ENCODE assay signal across 1 cellular context in the genomic region with DNA sequence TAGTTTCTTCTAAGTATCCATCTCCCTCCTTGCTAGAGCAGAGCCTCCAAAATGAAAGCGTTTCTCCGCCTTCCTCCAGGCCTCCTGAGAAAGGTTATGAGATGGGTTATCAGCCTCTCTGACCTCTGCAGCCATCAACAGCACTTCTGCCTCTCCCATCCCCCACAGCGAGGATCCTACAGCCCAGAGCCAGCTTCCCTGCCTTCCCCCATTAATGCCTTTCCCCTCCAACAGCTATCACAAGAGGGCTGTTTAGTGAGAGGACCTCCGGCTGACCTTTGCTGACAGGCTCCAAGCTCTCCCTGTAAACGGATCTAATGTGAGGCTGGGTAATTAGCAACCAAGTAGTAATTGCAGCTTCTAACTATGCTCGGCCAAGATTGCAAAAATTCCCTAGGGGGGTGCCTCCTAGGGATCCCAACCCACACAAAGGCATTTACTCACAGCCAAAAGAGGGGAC.
A peak's percentile ranks its signal among the peaks of the same experiment; 100 is the strongest.
TF ChIP-seq lines count a peak whose summit lies in the region.

No MANE protein-coding gene starts in this region.

TF ChIP-seq in WTC11, 78 proteins besides CTCF, POLR2A, EP300 and RAD21:
- TF ChIP-seq, protein P1, sequence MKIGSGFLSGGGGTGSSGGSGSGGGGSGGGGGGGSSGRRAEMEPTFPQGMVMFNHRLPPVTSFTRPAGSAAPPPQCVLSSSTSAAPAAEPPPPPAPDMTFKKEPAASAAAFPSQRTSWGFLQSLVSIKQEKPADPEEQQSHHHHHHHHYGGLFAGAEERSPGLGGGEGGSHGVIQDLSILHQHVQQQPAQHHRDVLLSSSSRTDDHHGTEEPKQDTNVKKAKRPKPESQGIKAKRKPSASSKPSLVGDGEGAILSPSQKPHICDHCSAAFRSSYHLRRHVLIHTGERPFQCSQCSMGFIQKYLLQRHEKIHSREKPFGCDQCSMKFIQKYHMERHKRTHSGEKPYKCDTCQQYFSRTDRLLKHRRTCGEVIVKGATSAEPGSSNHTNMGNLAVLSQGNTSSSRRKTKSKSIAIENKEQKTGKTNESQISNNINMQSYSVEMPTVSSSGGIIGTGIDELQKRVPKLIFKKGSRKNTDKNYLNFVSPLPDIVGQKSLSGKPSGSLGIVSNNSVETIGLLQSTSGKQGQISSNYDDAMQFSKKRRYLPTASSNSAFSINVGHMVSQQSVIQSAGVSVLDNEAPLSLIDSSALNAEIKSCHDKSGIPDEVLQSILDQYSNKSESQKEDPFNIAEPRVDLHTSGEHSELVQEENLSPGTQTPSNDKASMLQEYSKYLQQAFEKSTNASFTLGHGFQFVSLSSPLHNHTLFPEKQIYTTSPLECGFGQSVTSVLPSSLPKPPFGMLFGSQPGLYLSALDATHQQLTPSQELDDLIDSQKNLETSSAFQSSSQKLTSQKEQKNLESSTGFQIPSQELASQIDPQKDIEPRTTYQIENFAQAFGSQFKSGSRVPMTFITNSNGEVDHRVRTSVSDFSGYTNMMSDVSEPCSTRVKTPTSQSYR (CRISPR knock-in tag; IDR thresholded peaks at IDR 0.05): peak; percentile 41; the same call in 1 of the 2 replicates
- TF ChIP-seq ZBTB21 (CRISPR knock-in tag; IDR thresholded peaks at IDR 0.05; ENCODE audit: borderline replicate concordance): no peak
- TF ChIP-seq, protein P2, sequence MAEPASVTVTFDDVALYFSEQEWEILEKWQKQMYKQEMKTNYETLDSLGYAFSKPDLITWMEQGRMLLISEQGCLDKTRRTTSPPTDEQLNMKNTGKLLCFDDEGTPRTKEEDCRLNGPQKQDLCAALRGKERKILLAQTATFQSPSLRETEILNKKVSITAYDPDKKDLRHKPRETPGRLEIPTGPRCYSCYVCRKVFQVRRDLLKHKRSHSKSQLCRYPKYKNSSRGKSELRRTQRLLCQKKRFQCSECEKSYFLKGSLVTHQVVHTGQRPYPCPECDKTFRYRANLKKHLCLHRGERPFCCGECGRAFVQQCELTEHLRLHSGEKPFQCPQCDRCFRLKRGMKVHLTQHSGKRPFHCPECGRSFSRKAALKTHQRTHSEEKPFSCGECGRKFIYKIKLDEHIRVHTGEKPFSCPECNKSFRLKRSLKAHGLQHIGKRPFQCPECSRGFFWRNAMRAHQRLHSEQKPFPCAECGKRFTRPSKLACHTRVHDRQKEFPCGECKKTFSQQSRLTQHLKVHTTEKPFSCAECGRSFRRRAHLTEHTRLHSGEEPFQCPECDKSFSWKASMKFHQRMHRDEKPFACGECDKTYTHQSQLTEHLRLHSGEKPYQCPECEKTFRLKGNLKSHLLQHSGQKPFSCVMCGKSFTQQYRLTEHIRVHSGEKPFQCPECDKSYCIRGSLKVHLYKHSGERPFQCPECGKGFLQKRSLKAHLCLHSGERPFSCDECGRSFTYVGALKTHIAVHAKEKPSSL (CRISPR knock-in tag; conservative IDR thresholded peaks at IDR 0.05): no peak
